1 cellular context compared by ENCODE assay signal in the genomic region with DNA sequence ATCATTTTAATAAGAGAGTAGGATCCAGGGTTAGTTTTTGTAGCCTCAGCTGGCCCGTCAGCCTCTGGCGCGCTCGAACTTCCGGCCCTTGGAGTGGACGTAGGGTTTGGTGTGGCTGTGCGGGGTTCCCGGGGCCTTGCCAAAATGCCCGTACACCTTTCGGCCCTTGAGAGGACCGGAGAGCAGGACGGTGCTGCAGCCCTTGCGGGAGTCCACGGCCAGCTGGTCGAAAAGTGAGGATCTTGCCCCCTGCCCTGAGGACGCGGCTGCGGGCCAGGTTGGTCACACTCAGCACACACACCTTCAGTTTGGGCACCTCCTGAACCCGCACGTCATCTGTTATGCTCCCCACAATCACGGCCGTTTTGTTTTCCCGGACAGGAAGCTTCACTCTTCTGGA.
TF ChIP-seq lines count a peak whose summit lies in the region.

No MANE protein-coding gene starts in this region.

TF ChIP-seq in HepG2, 621 proteins besides CTCF, POLR2A, EP300 and RAD21:
- TF ChIP-seq ZBTB49 (CRISPR knock-in tag; IDR thresholded peaks at IDR 0.05; ENCODE audit: borderline replicate concordance) (no peak), AGO1 (IDR thresholded peaks at IDR 0.05; ENCODE audit: low read depth, low read length, poor library complexity, severe bottlenecking) (peak; percentile 65), ZNF318 (CRISPR knock-in tag; IDR thresholded peaks at IDR 0.05) (no peak), ZNF83 (CRISPR knock-in tag; IDR thresholded peaks at IDR 0.05; ENCODE audit: borderline replicate concordance) (no peak)
